ENCODE assay signal across 17 cellular contexts in genomic region chr3:119608591-119608990, GRCh38. TPM values are rescaled to one million over a fixed set of nuclear protein-coding genes. Genes with fewer than 3 reads are reported as not detected.
"Had no signal": no experiment of that assay in that cellular context is flagged by ENCODE, and none has a peak within 500 bp of the region (broad histone marks: within the 10 kb centered on the region; RNA-seq: fewer than 3 reads in every experiment).

No MANE protein-coding gene starts in this region.

- H3K4me3 Mint-ChIP-seq: naive thymus-derived CD4-positive, alpha-beta T cell had no signal

- ATAC-seq: left cardiac atrium; naive thymus-derived CD4-positive, alpha-beta T cell had no signal

- H3K9me3 Mint-ChIP-seq: naive thymus-derived CD4-positive, alpha-beta T cell had no signal

- DNase-seq: effector CD4-positive, alpha-beta T cell; foreskin melanocyte; kidney; left cardiac atrium; naive thymus-derived CD4-positive, alpha-beta T cell; nucleus accumbens; ovary; sigmoid colon; stimulated activated CD4-positive, alpha-beta T cell treated with anti-CD3 and anti-CD28 coated beads, Interleukin-2, amount 100 ng/mL, for 24 hours; stimulated activated CD4-positive, alpha-beta T cell treated with anti-CD3 and anti-CD28 coated beads, Interleukin-4, amount 100 ng/mL, for 4 hours; stimulated activated naive CD4-positive, alpha-beta T cell; stomach; substantia nigra; transverse colon had no signal

- H3K27ac Mint-ChIP-seq: naive thymus-derived CD4-positive, alpha-beta T cell had no signal

RNA-seq across cellular contexts. Expression of gene PLA1A, which starts 10.9 kb away (rescaled TPM):
- polyA plus RNA-seq: naive thymus-derived CD4-positive, alpha-beta T cell; neural cell had no signal

RNA-seq across cellular contexts. Expression of gene CD80, which starts 49.2 kb away (rescaled TPM):
- total RNA-seq: dermis microvascular lymphatic vessel endothelial cell had no signal
- polyA plus RNA-seq: hepatocyte; naive thymus-derived CD4-positive, alpha-beta T cell; neural cell had no signal
